ENCODE assay signal across 21 cellular contexts in the genomic region with DNA sequence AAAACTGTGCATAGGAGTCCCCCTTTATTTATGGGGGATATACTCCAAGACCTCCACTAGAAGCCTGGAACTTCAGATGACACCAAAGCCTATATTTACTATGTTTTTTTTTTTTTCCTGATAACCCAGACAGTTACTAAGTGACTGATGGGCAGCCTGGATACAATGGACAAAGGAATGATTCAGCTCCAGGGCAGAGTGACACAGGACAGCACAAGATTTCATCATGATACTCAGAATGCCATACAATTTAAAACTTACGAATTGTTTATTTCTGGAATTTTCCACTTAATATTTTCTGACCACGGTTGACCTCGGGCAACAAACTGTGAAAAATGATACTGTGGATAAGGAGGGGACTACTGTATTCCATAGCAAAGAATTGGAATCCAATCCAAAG.
DNase-seq lines count a peak whose midpoint lies in the region; ATAC-seq and TF ChIP-seq lines count a peak whose summit lies in the region.
"Had no signal": no experiment of that assay in that cellular context is flagged by ENCODE, and none has a peak within 500 bp of the region (broad histone marks: within the 10 kb centered on the region; RNA-seq: fewer than 3 reads in every experiment).

No MANE protein-coding gene starts in this region.

- POLR2A ChIA-PET in WTC11 (lab: Charles Lee), result no interaction called here

- no peak for ATAC-seq in WTC11
- ATAC-seq in HG03520 (IDR thresholded peaks at IDR 0.05; ENCODE audit: unreplicated experiment), result no peak
- ATAC-seq: activated naive CD4-positive, alpha-beta T cell treated with anti-CD3 and anti-CD28 coated beads, Interleukin-2, amount 50 U/mL, for 72 hours; sciatic nerve had no signal

- H3K4me3 ChIP-seq in kidney epithelial cell (ENCODE audit: low read depth, low read length) (no peak overlapping the region), smooth muscle cell (no peak overlapping the region), right atrium auricular region (no peak overlapping the region)
- H3K4me3 ChIP-seq: ascending aorta had no signal

- no peaks in the 10 kb centered on the region for H3K36me3 Mint-ChIP-seq in WTC11
- H3K36me3 Mint-ChIP-seq: activated naive CD4-positive, alpha-beta T cell treated with anti-CD3 and anti-CD28 coated beads, Interleukin-2, amount 50 U/mL, for 72 hours; CD4-positive, CD25-positive, alpha-beta regulatory T cell; naive B cell had no signal

- H4K20me1 ChIP-seq in smooth muscle cell (ENCODE audit: low read depth), result no peaks in the 10 kb centered on the region

- H3K27ac ChIP-seq in smooth muscle cell (ENCODE audit: low read depth), result peak overlapping the region; percentile 41
- H3K27ac ChIP-seq in right atrium auricular region, result no peak overlapping the region
- H3K27ac ChIP-seq: ascending aorta had no signal

- H3K27me3 ChIP-seq in kidney epithelial cell (ENCODE audit: control insufficient read depth, insufficient read depth, low read length), result no peaks in the 10 kb centered on the region
- H3K27me3 ChIP-seq in smooth muscle cell (ENCODE audit: low read depth), result no peaks in the 10 kb centered on the region
- H3K27me3 ChIP-seq in right atrium auricular region, result no peaks in the 10 kb centered on the region
- H3K27me3 ChIP-seq: ascending aorta had no signal

- DNase-seq in HPDE6-E6E7 (ENCODE audit: extremely low spot score) (peak; percentile 1), WTC11 (ENCODE audit: low spot score) (no peak), kidney epithelial cell (ENCODE audit: low read depth) (peak; percentile 1), smooth muscle cell (lab: John Stamatoyannopoulos, UW; ENCODE audit: unreplicated experiment) (no peak), NCI-H2107 treated with DMSO at 0.1 percent for 48 hours (lab: John Stamatoyannopoulos, UW; ENCODE audit: unreplicated experiment) (no peak), right atrium auricular region (ENCODE audit: low spot score) (no peak)
- no peak for DNase-seq in activated CD8-positive, alpha-beta memory T cell treated with anti-CD3 and anti-CD28 coated beads for 24 hours
- DNase-seq: activated CD4-positive, alpha-beta T cell treated with anti-CD3 and anti-CD28 coated beads, Interleukin-2, amount 50 U/mL, for 1 hour; CD4-positive, CD25-positive, alpha-beta regulatory T cell; GF-D8; HFFc6; kidney; naive B cell; NCI-H187; NCI-H226; Right ventricle myocardium superior; stimulated activated CD4-positive, alpha-beta T cell treated with anti-CD3 and anti-CD28 coated beads, Interleukin-15, amount 100 ng/mL, for 24 hours had no signal

- CTCF ChIA-PET in WTC11 (lab: Charles Lee), result no interaction called here

- H3K4me1 Mint-ChIP-seq in WTC11, result no peaks in the 10 kb centered on the region
- H3K4me1 Mint-ChIP-seq: CD4-positive, CD25-positive, alpha-beta regulatory T cell; naive B cell had no signal

- H2AFZ ChIP-seq in smooth muscle cell (ENCODE audit: low read depth), result no peak overlapping the region

- H3K36me3 ChIP-seq in kidney epithelial cell (ENCODE audit: control insufficient read depth, insufficient read depth, low read length) (no peaks in the 10 kb centered on the region), smooth muscle cell (ENCODE audit: low read depth) (no peaks in the 10 kb centered on the region), right atrium auricular region (no peaks in the 10 kb centered on the region)
- H3K36me3 ChIP-seq: ascending aorta had no signal

- H3K9me3 ChIP-seq in smooth muscle cell (replicated peaks; ENCODE audit: low read depth) (no peaks in the 10 kb centered on the region), right atrium auricular region (no peaks in the 10 kb centered on the region)
- H3K9me3 ChIP-seq: ascending aorta had no signal

- TF ChIP-seq CTCF in WTC11 (IDR thresholded peaks at IDR 0.05) (no peak), kidney epithelial cell (IDR thresholded peaks at IDR 0.05; ENCODE audit: insufficient read depth, low read length, poor library complexity, severe bottlenecking) (no peak), smooth muscle cell (IDR thresholded peaks at IDR 0.05; ENCODE audit: borderline replicate concordance, insufficient read depth, poor library complexity, severe bottlenecking) (no peak), right atrium auricular region (IDR thresholded peaks at IDR 0.05) (no peak)

- H3K27ac Mint-ChIP-seq in WTC11, result no peak overlapping the region
- H3K27ac Mint-ChIP-seq: activated naive CD4-positive, alpha-beta T cell treated with anti-CD3 and anti-CD28 coated beads, Interleukin-2, amount 50 U/mL, for 72 hours; CD4-positive, CD25-positive, alpha-beta regulatory T cell; HFFc6; naive B cell had no signal

- no peak overlapping the region for H3K4me2 ChIP-seq in smooth muscle cell

- no peaks in the 10 kb centered on the region for H3F3A ChIP-seq in smooth muscle cell (ENCODE audit: low read depth)

- 0 out of 2 replicates have a peak, but pooled peaks cover 3% of the 10 kb centered on the region for H3K9me3 Mint-ChIP-seq in WTC11
- H3K9me3 Mint-ChIP-seq: activated naive CD4-positive, alpha-beta T cell treated with anti-CD3 and anti-CD28 coated beads, Interleukin-2, amount 50 U/mL, for 72 hours had no signal

- H3K79me2 ChIP-seq in smooth muscle cell (ENCODE audit: low read depth), result no peaks in the 10 kb centered on the region

- WGBS in smooth muscle cell (ENCODE audit: low lambda C conversion rate), result 42% methylated on average over 3 of the region's 3 CpGs

- no peak overlapping the region for H3K4me3 Mint-ChIP-seq in WTC11
- H3K4me3 Mint-ChIP-seq: CD4-positive, CD25-positive, alpha-beta regulatory T cell; HFFc6; naive B cell had no signal

- no peaks in the 10 kb centered on the region for H3K27me3 Mint-ChIP-seq in WTC11 (ENCODE audit: low read depth)
- H3K27me3 Mint-ChIP-seq: CD4-positive, CD25-positive, alpha-beta regulatory T cell; naive B cell had no signal

- H3K4me1 ChIP-seq in smooth muscle cell (ENCODE audit: low read depth), result no peaks in the 10 kb centered on the region
- no peaks in the 10 kb centered on the region for H3K4me1 ChIP-seq in right atrium auricular region
- H3K4me1 ChIP-seq: ascending aorta had no signal

- no peak overlapping the region for H3K9ac ChIP-seq in smooth muscle cell (ENCODE audit: low read depth)

TF ChIP-seq in WTC11, 78 proteins besides CTCF, POLR2A, EP300 and RAD21:
- no peak for TF ChIP-seq GTF2I (CRISPR knock-in tag; conservative IDR thresholded peaks at IDR 0.05)
- peak; percentile 94 for TF ChIP-seq GABPB1 (CRISPR knock-in tag; IDR thresholded peaks at IDR 0.05)
- TF ChIP-seq JUN (CRISPR knock-in tag; IDR thresholded peaks at IDR 0.05), result no peak
TF ChIP-seq in WTC11: peak in this region for 1.

Comparison
In these comparisons a context has a peak if more than half of its experiments do, and no peak if none do; other contexts are left out.
1. DNase-seq: peak in HPDE6-E6E7 (single experiment) and kidney epithelial cell (single experiment); none in WTC11 (single experiment), smooth muscle cell (single experiment), activated CD8-positive, alpha-beta memory T cell treated with anti-CD3 and anti-CD28 coated beads for 24 hours (single experiment), NCI-H2107 treated with DMSO at 0.1 percent for 48 hours (single experiment) and right atrium auricular region (single experiment).